In the genomic region with DNA sequence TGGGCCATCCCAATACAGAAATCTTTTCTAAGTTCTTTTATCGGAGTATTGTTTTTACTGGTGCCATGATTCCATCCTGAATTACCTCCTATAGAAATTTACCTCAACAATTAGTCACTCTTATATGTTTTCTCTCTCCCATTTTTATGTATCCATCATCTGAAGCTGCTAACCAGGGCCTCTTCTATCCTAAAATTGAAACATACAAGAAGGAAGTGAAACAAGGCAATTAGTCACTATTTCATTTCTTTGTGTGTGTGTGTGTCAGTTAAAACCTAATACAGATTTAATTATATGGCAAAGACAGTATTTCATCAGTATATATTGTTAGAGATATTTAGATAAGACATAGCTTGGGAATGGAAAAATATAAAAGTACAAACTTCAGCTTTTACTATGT, we compare ENCODE assay signal across 1 cellular context.
TF ChIP-seq lines count a peak whose summit lies in the region.

No MANE protein-coding gene starts in this region.

TF ChIP-seq in SK-N-SH treated with all-trans-retinoic acid at 6 μM for 48 hours, 23 proteins besides CTCF, POLR2A, EP300 and RAD21 (continued from another document):
- TF ChIP-seq, protein P1, sequence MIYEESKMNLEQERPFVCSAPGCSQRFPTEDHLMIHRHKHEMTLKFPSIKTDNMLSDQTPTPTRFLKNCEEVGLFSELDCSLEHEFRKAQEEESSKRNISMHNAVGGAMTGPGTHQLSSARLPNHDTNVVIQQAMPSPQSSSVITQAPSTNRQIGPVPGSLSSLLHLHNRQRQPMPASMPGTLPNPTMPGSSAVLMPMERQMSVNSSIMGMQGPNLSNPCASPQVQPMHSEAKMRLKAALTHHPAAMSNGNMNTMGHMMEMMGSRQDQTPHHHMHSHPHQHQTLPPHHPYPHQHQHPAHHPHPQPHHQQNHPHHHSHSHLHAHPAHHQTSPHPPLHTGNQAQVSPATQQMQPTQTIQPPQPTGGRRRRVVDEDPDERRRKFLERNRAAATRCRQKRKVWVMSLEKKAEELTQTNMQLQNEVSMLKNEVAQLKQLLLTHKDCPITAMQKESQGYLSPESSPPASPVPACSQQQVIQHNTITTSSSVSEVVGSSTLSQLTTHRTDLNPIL (CRISPR knock-in tag; IDR thresholded peaks at IDR 0.05; ENCODE audit: low read depth), result no peak
- no peak for TF ChIP-seq GLIS3 (CRISPR knock-in tag; IDR thresholded peaks at IDR 0.05)
- TF ChIP-seq BACH2 (CRISPR knock-in tag; IDR thresholded peaks at IDR 0.05; ENCODE audit: borderline replicate concordance), result no peak
